2 cellular contexts compared by ENCODE assay signal in genomic region chr14:76793956-76794355, GRCh38.
TF ChIP-seq lines count a peak whose summit lies in the region.

No MANE protein-coding gene starts in this region.

TF ChIP-seq in IMR-90, 13 proteins besides CTCF, POLR2A, EP300 and RAD21:
- TF ChIP-seq, protein P1, sequence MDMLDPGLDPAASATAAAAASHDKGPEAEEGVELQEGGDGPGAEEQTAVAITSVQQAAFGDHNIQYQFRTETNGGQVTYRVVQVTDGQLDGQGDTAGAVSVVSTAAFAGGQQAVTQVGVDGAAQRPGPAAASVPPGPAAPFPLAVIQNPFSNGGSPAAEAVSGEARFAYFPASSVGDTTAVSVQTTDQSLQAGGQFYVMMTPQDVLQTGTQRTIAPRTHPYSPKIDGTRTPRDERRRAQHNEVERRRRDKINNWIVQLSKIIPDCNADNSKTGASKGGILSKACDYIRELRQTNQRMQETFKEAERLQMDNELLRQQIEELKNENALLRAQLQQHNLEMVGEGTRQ (IDR thresholded peaks at IDR 0.05; ENCODE audit: low read depth, low read length), result no peak
- TF ChIP-seq CEBPB (IDR thresholded peaks at IDR 0.05; ENCODE audit: low read depth, low read length) (no peak), ELK1 (IDR thresholded peaks at IDR 0.05; ENCODE audit: borderline replicate concordance, low read depth, low read length) (no peak), MAZ (IDR thresholded peaks at IDR 0.05; ENCODE audit: borderline replicate concordance, low read depth, low read length) (no peak), SMC3 (IDR thresholded peaks at IDR 0.05; ENCODE audit: low read depth, low read length) (no peak), FOS (IDR thresholded peaks at IDR 0.05; ENCODE audit: low read depth, low read length) (no peak), MXI1 (IDR thresholded peaks at IDR 0.05; ENCODE audit: borderline replicate concordance, low read depth, low read length) (no peak)

TF ChIP-seq in K562, 482 proteins besides CTCF, POLR2A, EP300 and RAD21:
- TF ChIP-seq ZBTB5 (IDR thresholded peaks at IDR 0.05), result no peak
- no peak for TF ChIP-seq STAG1 (CRISPR knock-in tag; IDR thresholded peaks at IDR 0.05; ENCODE audit: borderline replicate concordance)
- no peak for TF ChIP-seq RFX5 (IDR thresholded peaks at IDR 0.05; ENCODE audit: low read depth, low read length)
- no peak for TF ChIP-seq NBN (IDR thresholded peaks at IDR 0.05; ENCODE audit: low read depth)
